ENCODE assay signal across 1 cellular context in the genomic region with DNA sequence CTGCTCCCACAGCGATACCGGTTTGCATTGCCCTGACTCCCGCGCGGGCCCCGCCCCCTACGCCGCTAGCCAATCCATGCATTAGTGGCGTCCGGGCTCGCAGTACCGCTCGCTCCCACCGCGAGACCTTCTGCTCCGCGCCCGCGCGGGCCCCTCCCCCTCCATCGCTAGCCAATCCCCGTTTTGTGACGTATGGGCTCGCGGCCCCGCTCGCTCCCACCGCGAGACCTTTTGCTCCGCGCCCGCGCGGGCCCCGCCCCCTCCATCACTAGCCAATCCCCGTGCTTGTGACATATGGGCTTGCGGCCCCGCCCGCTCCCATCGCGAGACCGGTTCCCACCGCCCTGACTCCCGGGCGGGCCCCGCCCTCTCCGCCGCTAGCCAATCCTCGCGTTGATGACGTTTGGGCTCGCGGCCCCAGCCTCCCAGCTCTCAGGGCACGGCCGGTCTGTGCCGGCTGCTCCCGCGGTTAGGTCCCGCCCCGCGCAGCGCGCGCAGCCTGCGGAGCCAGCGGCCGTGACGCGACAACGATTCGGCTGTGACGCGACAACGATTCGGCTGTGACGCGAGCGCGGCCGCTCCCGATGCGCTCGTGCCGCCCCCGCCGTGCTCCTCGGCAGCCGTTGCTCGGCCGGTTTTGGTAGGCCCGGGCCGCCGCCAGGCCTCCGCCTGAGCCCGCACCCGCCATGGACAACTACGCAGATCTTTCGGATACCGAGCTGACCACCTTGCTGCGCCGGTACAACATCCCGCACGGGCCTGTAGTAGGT.
TF ChIP-seq lines count a peak whose summit lies in the region.

A gene (plus strand): TSS at position 497 of the 770 bp plus-strand sequence. CDS start 190 bp downstream, at position 687.

TF ChIP-seq in K562, 482 proteins besides CTCF, POLR2A, EP300 and RAD21 (continued from another document and continues in another):
- TF ChIP-seq, protein P1, sequence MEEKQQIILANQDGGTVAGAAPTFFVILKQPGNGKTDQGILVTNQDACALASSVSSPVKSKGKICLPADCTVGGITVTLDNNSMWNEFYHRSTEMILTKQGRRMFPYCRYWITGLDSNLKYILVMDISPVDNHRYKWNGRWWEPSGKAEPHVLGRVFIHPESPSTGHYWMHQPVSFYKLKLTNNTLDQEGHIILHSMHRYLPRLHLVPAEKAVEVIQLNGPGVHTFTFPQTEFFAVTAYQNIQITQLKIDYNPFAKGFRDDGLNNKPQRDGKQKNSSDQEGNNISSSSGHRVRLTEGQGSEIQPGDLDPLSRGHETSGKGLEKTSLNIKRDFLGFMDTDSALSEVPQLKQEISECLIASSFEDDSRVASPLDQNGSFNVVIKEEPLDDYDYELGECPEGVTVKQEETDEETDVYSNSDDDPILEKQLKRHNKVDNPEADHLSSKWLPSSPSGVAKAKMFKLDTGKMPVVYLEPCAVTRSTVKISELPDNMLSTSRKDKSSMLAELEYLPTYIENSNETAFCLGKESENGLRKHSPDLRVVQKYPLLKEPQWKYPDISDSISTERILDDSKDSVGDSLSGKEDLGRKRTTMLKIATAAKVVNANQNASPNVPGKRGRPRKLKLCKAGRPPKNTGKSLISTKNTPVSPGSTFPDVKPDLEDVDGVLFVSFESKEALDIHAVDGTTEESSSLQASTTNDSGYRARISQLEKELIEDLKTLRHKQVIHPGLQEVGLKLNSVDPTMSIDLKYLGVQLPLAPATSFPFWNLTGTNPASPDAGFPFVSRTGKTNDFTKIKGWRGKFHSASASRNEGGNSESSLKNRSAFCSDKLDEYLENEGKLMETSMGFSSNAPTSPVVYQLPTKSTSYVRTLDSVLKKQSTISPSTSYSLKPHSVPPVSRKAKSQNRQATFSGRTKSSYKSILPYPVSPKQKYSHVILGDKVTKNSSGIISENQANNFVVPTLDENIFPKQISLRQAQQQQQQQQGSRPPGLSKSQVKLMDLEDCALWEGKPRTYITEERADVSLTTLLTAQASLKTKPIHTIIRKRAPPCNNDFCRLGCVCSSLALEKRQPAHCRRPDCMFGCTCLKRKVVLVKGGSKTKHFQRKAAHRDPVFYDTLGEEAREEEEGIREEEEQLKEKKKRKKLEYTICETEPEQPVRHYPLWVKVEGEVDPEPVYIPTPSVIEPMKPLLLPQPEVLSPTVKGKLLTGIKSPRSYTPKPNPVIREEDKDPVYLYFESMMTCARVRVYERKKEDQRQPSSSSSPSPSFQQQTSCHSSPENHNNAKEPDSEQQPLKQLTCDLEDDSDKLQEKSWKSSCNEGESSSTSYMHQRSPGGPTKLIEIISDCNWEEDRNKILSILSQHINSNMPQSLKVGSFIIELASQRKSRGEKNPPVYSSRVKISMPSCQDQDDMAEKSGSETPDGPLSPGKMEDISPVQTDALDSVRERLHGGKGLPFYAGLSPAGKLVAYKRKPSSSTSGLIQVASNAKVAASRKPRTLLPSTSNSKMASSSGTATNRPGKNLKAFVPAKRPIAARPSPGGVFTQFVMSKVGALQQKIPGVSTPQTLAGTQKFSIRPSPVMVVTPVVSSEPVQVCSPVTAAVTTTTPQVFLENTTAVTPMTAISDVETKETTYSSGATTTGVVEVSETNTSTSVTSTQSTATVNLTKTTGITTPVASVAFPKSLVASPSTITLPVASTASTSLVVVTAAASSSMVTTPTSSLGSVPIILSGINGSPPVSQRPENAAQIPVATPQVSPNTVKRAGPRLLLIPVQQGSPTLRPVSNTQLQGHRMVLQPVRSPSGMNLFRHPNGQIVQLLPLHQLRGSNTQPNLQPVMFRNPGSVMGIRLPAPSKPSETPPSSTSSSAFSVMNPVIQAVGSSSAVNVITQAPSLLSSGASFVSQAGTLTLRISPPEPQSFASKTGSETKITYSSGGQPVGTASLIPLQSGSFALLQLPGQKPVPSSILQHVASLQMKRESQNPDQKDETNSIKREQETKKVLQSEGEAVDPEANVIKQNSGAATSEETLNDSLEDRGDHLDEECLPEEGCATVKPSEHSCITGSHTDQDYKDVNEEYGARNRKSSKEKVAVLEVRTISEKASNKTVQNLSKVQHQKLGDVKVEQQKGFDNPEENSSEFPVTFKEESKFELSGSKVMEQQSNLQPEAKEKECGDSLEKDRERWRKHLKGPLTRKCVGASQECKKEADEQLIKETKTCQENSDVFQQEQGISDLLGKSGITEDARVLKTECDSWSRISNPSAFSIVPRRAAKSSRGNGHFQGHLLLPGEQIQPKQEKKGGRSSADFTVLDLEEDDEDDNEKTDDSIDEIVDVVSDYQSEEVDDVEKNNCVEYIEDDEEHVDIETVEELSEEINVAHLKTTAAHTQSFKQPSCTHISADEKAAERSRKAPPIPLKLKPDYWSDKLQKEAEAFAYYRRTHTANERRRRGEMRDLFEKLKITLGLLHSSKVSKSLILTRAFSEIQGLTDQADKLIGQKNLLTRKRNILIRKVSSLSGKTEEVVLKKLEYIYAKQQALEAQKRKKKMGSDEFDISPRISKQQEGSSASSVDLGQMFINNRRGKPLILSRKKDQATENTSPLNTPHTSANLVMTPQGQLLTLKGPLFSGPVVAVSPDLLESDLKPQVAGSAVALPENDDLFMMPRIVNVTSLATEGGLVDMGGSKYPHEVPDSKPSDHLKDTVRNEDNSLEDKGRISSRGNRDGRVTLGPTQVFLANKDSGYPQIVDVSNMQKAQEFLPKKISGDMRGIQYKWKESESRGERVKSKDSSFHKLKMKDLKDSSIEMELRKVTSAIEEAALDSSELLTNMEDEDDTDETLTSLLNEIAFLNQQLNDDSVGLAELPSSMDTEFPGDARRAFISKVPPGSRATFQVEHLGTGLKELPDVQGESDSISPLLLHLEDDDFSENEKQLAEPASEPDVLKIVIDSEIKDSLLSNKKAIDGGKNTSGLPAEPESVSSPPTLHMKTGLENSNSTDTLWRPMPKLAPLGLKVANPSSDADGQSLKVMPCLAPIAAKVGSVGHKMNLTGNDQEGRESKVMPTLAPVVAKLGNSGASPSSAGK (IDR thresholded peaks at IDR 0.05): peak; percentile 69
- TF ChIP-seq HLTF (IDR thresholded peaks at IDR 0.05) (no peak), FOXP1 (CRISPR knock-in tag; IDR thresholded peaks at IDR 0.05) (0 out of 2 replicates have a peak, but pooled peaks have one; percentile 34), PCBP1 (IDR thresholded peaks at IDR 0.05; ENCODE audit: low read depth, low read length, poor library complexity, severe bottlenecking) (peak; percentile 8), ZNF12 (CRISPR knock-in tag; IDR thresholded peaks at IDR 0.05) (no peak), CSDE1 (IDR thresholded peaks at IDR 0.05) (peak in 1 of 2 experiments; percentile 80; a peak in 1 of 4 replicates), POLR2B (IDR thresholded peaks at IDR 0.05; ENCODE audit: low read depth, partially characterized antibody) (peak; percentile 49), TEAD4 (IDR thresholded peaks at IDR 0.05; ENCODE audit: low read length) (0 out of 2 replicates have a peak, but pooled peaks have one; percentile 6), TEAD4 (CRISPR knock-in tag; IDR thresholded peaks at IDR 0.05; ENCODE audit: borderline replicate concordance) (no peak), DPF2 (IDR thresholded peaks at IDR 0.05) (peak; percentile 29; the same call in 1 of the 2 replicates), ZNF232 (CRISPR knock-in tag; IDR thresholded peaks at IDR 0.05) (no peak), ETV5 (CRISPR knock-in tag; IDR thresholded peaks at IDR 0.05; ENCODE audit: low read depth) (no peak; the same call in 1 of the 2 replicates), TAF9B (IDR thresholded peaks at IDR 0.05; ENCODE audit: partially characterized antibody) (no peak), POLR3G (IDR thresholded peaks at IDR 0.05; ENCODE audit: extremely low read depth, insufficient read length, insufficient replicate concordance) (no peak), CREM (IDR thresholded peaks at IDR 0.05; ENCODE audit: low read depth) (peak; percentile 99), NBN (IDR thresholded peaks at IDR 0.05; ENCODE audit: low read depth) (peak; percentile 78), ATF1 (CRISPR knock-in tag; IDR thresholded peaks at IDR 0.05) (peak; percentile 56; the same call in 1 of the 2 replicates), ATF1 (tag; IDR thresholded peaks at IDR 0.05) (peak; percentile 99), PHF20 (IDR thresholded peaks at IDR 0.05; ENCODE audit: partially characterized antibody) (peak; percentile 35), TGIF2 (CRISPR knock-in tag; IDR thresholded peaks at IDR 0.05) (no peak), JUND (IDR thresholded peaks at IDR 0.05; ENCODE audit: borderline replicate concordance, low read depth, low read length) (no peak), JUND (tag; IDR thresholded peaks at IDR 0.05; ENCODE audit: borderline replicate concordance, low read depth, low read length) (0 out of 3 replicates have a peak, but pooled peaks have one; percentile 9), ZNF408 (CRISPR knock-in tag; IDR thresholded peaks at IDR 0.05; ENCODE audit: low read depth) (no peak), HMG20B (CRISPR knock-in tag; IDR thresholded peaks at IDR 0.05) (no peak), SIX5 (IDR thresholded peaks at IDR 0.05; ENCODE audit: borderline replicate concordance in 1 of 2, insufficient read depth in 1 of 2, low read depth in 1 of 2, low read length in 2 of 2) (no peak), CREBBP (IDR thresholded peaks at IDR 0.05; ENCODE audit: low read depth, low read length) (no peak), EGR1 (conservative IDR thresholded peaks at IDR 0.05) (peak; percentile 85), ATF7 (IDR thresholded peaks at IDR 0.05) (peak; percentile 90), CCNT2 (IDR thresholded peaks at IDR 0.05; ENCODE audit: borderline replicate concordance, extremely low read depth, insufficient read length, low read depth, low read length) (peak; percentile 73), E2F3 (CRISPR knock-in tag; IDR thresholded peaks at IDR 0.05) (no peak), SREBF1 (IDR thresholded peaks at IDR 0.05; ENCODE audit: borderline replicate concordance, low read depth, low read length) (0 out of 2 replicates have a peak, but pooled peaks have one; percentile 2), CHD4 (IDR thresholded peaks at IDR 0.05; ENCODE audit: insufficient read depth, insufficient replicate concordance, low read depth, low read length, poor library complexity, severe bottlenecking) (no peak), CBFB (CRISPR knock-in tag; IDR thresholded peaks at IDR 0.05) (no peak), SUPT5H (IDR thresholded peaks at IDR 0.05) (peak; percentile 69), ZKSCAN8 (CRISPR knock-in tag; IDR thresholded peaks at IDR 0.05) (no peak), TEAD1 (CRISPR knock-in tag; IDR thresholded peaks at IDR 0.05) (peak in 1 of 2 experiments; percentile 70; a peak in 2 of 4 replicates), LEF1 (IDR thresholded peaks at IDR 0.05) (peak; percentile 76; the same call in 1 of the 2 replicates), RFX5 (IDR thresholded peaks at IDR 0.05; ENCODE audit: low read depth, low read length) (no peak), HMGN3 (IDR thresholded peaks at IDR 0.05; ENCODE audit: borderline replicate concordance, extremely low read depth, insufficient read length, low read depth, low read length) (peak; percentile 68), RBM25 (IDR thresholded peaks at IDR 0.05; ENCODE audit: low read depth, low read length, severe bottlenecking) (peak; percentile 99), TAF1 (IDR thresholded peaks at IDR 0.05; ENCODE audit: control insufficient read depth, extremely low read depth, insufficient read depth, low read length, severe bottlenecking) (peak; percentile 49), ZNF589 (CRISPR knock-in tag; IDR thresholded peaks at IDR 0.05; ENCODE audit: low read depth) (no peak), MAZ (CRISPR knock-in tag; conservative IDR thresholded peaks at IDR 0.05 in 1 of 2, IDR thresholded peaks at IDR 0.05 in 1 of 2) (peak; percentile 59 to 67; a peak in 3 of 4 replicates), HDAC8 (tag; IDR thresholded peaks at IDR 0.05) (no peak)
- TF ChIP-seq, protein P2, sequence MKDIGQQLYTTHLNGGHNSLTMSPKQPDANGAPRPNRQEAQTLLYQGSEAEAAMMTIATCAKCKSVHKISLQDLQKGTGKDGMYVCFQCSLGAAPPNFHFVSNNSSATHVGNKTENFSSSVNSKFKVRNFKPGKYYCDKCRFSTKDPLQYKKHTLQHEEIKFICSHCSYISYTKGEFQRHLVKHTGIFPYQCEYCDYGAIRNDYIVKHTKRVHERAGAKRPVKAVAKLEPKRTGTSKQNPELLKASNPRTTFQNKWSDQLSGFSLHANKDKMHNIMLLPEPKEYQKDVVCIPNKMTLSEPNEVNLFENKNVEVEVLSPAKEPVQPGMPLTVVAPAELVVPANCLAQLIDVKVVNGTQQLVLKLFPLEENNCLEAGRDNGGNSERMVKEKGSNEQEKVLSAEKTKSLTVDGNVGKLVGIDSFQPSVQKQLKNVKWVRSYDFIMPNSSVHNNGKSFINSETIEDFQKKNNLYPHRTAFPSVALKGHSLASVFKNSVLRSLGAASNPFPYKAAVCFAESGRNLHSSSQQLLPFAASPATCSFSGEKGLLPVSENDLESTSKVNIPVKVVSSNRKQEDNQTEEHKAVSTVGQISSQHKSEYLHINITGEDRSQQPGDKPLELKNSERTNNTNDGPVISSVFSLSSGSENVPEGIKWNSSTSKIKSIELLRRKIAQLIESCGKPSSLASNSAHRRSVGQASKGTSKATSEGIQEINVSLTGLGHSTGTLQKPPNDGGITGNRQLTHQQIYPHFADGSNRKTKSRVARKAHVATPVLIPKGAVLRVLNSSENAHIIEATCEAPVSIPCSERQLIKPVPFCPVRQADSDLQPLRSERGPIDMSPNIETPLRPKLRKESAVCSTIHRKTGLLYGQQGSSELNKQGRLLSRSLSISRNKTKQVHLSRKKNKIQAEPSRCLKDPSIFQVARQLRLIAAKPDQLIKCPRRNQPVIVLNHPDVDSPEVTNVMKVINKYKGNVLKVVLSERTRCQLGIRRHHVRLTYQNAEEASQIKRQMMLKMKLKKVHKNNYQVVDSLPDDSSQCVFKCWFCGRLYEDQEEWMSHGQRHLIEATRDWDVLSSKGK (CRISPR knock-in tag; IDR thresholded peaks at IDR 0.05): no peak
- TF ChIP-seq, protein P3, sequence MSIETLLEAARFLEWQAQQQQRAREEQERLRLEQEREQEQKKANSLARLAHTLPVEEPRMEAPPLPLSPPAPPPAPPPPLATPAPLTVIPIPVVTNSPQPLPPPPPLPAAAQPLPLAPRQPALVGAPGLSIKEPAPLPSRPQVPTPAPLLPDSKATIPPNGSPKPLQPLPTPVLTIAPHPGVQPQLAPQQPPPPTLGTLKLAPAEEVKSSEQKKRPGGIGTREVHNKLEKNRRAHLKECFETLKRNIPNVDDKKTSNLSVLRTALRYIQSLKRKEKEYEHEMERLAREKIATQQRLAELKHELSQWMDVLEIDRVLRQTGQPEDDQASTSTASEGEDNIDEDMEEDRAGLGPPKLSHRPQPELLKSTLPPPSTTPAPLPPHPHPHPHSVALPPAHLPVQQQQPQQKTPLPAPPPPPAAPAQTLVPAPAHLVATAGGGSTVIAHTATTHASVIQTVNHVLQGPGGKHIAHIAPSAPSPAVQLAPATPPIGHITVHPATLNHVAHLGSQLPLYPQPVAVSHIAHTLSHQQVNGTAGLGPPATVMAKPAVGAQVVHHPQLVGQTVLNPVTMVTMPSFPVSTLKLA (conservative IDR thresholded peaks at IDR 0.05): peak; percentile 29 to 73; a peak in 3 of 4 replicates
- TF ChIP-seq, protein P4, sequence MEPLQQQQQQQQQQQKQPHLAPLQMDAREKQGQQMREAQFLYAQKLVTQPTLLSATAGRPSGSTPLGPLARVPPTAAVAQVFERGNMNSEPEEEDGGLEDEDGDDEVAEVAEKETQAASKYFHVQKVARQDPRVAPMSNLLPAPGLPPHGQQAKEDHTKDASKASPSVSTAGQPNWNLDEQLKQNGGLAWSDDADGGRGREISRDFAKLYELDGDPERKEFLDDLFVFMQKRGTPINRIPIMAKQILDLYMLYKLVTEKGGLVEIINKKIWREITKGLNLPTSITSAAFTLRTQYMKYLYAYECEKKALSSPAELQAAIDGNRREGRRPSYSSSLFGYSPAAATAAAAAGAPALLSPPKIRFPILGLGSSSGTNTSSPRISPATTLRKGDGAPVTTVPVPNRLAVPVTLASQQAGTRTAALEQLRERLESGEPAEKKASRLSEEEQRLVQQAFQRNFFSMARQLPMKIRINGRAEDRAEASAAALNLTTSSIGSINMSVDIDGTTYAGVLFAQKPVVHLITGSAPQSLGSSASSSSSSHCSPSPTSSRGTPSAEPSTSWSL (CRISPR knock-in tag; IDR thresholded peaks at IDR 0.05; ENCODE audit: borderline replicate concordance): no peak
